14 cellular contexts compared by ENCODE assay signal in the genomic region with DNA sequence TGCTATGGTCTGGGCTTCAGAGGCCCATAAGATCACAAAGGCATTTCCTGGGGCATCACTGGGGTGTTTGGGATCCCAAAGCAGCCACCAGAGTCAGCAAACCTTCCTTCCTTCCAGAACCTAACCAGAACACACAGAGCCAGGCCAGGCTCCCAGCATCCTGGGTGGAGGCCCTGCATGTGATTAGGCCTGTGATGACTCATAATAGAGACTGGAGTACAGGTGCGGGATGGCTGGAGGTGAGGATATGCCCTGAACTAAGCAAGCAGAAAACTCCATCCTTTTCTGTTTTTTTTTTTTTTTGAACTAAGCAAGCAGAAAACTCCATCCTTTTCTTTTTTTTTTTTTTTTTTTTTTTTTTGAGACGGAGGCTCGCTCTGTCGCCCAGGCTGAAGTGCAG.
"Had no signal": no experiment of that assay in that cellular context is flagged by ENCODE, and none has a peak within 500 bp of the region (broad histone marks: within the 10 kb centered on the region; RNA-seq: fewer than 3 reads in every experiment).

No MANE protein-coding gene starts in this region.

- ATAC-seq: left lobe of liver; naive thymus-derived CD4-positive, alpha-beta T cell had no signal

- H3K9me3 Mint-ChIP-seq: activated naive CD4-positive, alpha-beta T cell treated with anti-CD3 and anti-CD28 coated beads for 36 hours; activated T-helper 2 cell treated with anti-CD3 and anti-CD28 coated beads, Interferon-gamma antibody, Interleukin-2, Interleukin-4, amounts not matched to agents 10 μg/mL and 5 μg/mL and 100 μg/mL, durations not matched to agents 14 hours and 24 hours and 36 hours; naive thymus-derived CD4-positive, alpha-beta T cell had no signal

- H3K27me3 Mint-ChIP-seq: naive thymus-derived CD4-positive, alpha-beta T cell had no signal

- H3K4me3 ChIP-seq: colonic mucosa, pancreas, sigmoid colon had no signal

- H3K9me3 ChIP-seq: colonic mucosa, pancreas, sigmoid colon had no signal

- H3K27ac Mint-ChIP-seq: activated naive CD4-positive, alpha-beta T cell treated with anti-CD3 and anti-CD28 coated beads for 36 hours; activated T-helper 2 cell treated with anti-CD3 and anti-CD28 coated beads, Interferon-gamma antibody, Interleukin-2, Interleukin-4, amounts not matched to agents 10 μg/mL and 5 μg/mL and 100 μg/mL, durations not matched to agents 14 hours and 24 hours and 36 hours had no signal

- H3K36me3 ChIP-seq: colonic mucosa, pancreas had no signal

- H3K4me3 Mint-ChIP-seq: activated naive CD4-positive, alpha-beta T cell treated with anti-CD3 and anti-CD28 coated beads for 36 hours; naive thymus-derived CD4-positive, alpha-beta T cell had no signal

- H3K27me3 ChIP-seq: colonic mucosa, pancreas, sigmoid colon had no signal

- DNase-seq: activated CD4-positive, CD25-positive, alpha-beta regulatory T cell treated with anti-CD3 and anti-CD28 coated beads, Interleukin-2, amount 50 U/mL, for 72 hours; activated naive CD4-positive, alpha-beta T cell treated with anti-CD3 and anti-CD28 coated beads for 36 hours; activated T-cell treated with anti-CD3 and anti-CD28 coated beads for 4 hours; caudate nucleus; colonic mucosa; foreskin melanocyte; naive thymus-derived CD4-positive, alpha-beta T cell; pancreas; sigmoid colon; stimulated activated CD4-positive, alpha-beta T cell treated with anti-CD3 and anti-CD28 coated beads, Interleukin-1b, Interleukin-23, amount 100 ng/mL, for 48 hours; T-helper 1 cell; T1000 had no signal

- H3K4me1 ChIP-seq: colonic mucosa, pancreas, sigmoid colon had no signal

- H3K27ac ChIP-seq: colonic mucosa, pancreas, sigmoid colon had no signal
